10 cellular contexts compared by ENCODE assay signal in genomic region chr4:186144180-186144579, GRCh38. TPM values are rescaled to one million over a fixed set of nuclear protein-coding genes. Genes with fewer than 3 reads are reported as not detected.
DNase-seq lines count a peak whose midpoint lies in the region; ATAC-seq and TF ChIP-seq lines count a peak whose summit lies in the region.
"Had no signal": no experiment of that assay in that cellular context is flagged by ENCODE, and none has a peak within 500 bp of the region (broad histone marks: within the 10 kb centered on the region; RNA-seq: fewer than 3 reads in every experiment).

No MANE protein-coding gene starts in this region.

- H3K27me3 ChIP-seq in HCT116 (ENCODE audit: insufficient read depth, low read length) (peaks cover 4% of the 10 kb centered on the region; the same call in 1 of the 2 replicates), PC-9 (ENCODE audit: insufficient read depth, low read depth) (peaks cover 14% of the 10 kb centered on the region), duodenal mucosa (ENCODE audit: control insufficient read depth in 1 of 2, insufficient read depth in 2 of 2, low read length in 2 of 2) (no peaks in the 10 kb centered on the region), lung (ENCODE audit: control insufficient read depth, insufficient read depth) (no peaks in the 10 kb centered on the region), tibial artery (no peaks in the 10 kb centered on the region)

- CTCF ChIA-PET in HCT116 (lab: Charles Lee) (no interaction called here), PC-9 (lab: Charles Lee) (no interaction called here)

- TF ChIP-seq POLR2A in HCT116 (IDR thresholded peaks at IDR 0.05; ENCODE audit: borderline replicate concordance, extremely low read depth, insufficient read depth, insufficient read length), result no peak

- BruUV-seq in HCT116 (replicated peaks; lab: Mats Ljungman, UMichigan) (no TSS peak), PC-9 (replicated peaks; lab: Mats Ljungman, UMichigan) (no TSS peak)

- TF ChIP-seq RAD21 in HCT116 (IDR thresholded peaks at IDR 0.05; ENCODE audit: low read depth), result no peak

- POLR2A ChIA-PET in HCT116 (lab: Charles Lee) (no interaction called here), PC-9 (lab: Charles Lee; ENCODE audit: unreplicated experiment) (no interaction called here)

- H4K20me1 ChIP-seq in HCT116 (ENCODE audit: insufficient read depth) (no peaks in the 10 kb centered on the region), PC-9 (ENCODE audit: insufficient read depth) (no peaks in the 10 kb centered on the region)

- TF ChIP-seq CTCF in HCT116 (IDR thresholded peaks at IDR 0.05 in 2 of 3, conservative IDR thresholded peaks at IDR 0.05 in 1 of 3; ENCODE audit: borderline replicate concordance in 1 of 3, insufficient read depth in 1 of 3, low read depth in 2 of 3, low read length in 2 of 3), result no peak
- TF ChIP-seq CTCF in PC-9 (conservative IDR thresholded peaks at IDR 0.05), result no peak
- TF ChIP-seq CTCF in lung (IDR thresholded peaks at IDR 0.05; ENCODE audit: control extremely low read depth, extremely low read depth), result no peak
- peak in 1 of 2 experiments; percentile 36 for TF ChIP-seq CTCF in tibial artery (IDR thresholded peaks at IDR 0.05)

- peak overlapping the region; percentile 40; the same call in 1 of the 2 replicates for H3K9ac ChIP-seq in HCT116 (ENCODE audit: low read length)
- H3K9ac ChIP-seq in duodenal mucosa (ENCODE audit: low read depth in 1 of 2, low read length in 2 of 2), result peak overlapping the region; percentile 35 to 51

- peaks cover 6 to 17% of the 10 kb centered on the region in 2 experiments for H3K4me1 ChIP-seq in HCT116 (ENCODE audit: control insufficient read depth in 1 of 2, insufficient read depth in 2 of 2, low read length in 2 of 2)
- H3K4me1 ChIP-seq in PC-9 (replicated peaks; ENCODE audit: insufficient read depth), result no peaks in the 10 kb centered on the region
- H3K4me1 ChIP-seq in duodenal mucosa (ENCODE audit: control insufficient read depth in 1 of 2, insufficient read depth in 2 of 2, low read length in 2 of 2), result peaks cover 6 to 12% of the 10 kb centered on the region in 2 donors
- H3K4me1 ChIP-seq in lung (ENCODE audit: control insufficient read depth in 2 of 2, insufficient read depth in 2 of 2, low read length in 2 of 2), result no peaks in the 10 kb centered on the region
- peaks cover 0 to 14% (median 3%) of the 10 kb centered on the region in 4 donors for H3K4me1 ChIP-seq in tibial artery

- DNase-seq in activated CD4-positive, alpha-beta T cell treated with anti-CD3 and anti-CD28 coated beads for 48 hours, result peak; percentile 45
- DNase-seq in activated CD4-positive, alpha-beta T cell treated with anti-CD3 and anti-CD28 coated beads, Interleukin-2, amount 50 U/mL, for 4 hours, result no peak
- DNase-seq in HCT116 (ENCODE audit: low read depth, low spot score) (no peak), PC-9 (no peak), lung (ENCODE audit: low spot score) (no peak), tibial artery (peak in 1 of 2 donors; percentile 35), NCI-H2081 treated with DMSO at 0.1 percent for 48 hours (lab: John Stamatoyannopoulos, UW) (no peak)
- DNase-seq: naive B cell had no signal

- WGBS in lung, 2 donors, result 3 to 5% methylated on average over 19 of the region's 19 CpGs

- no peaks in the 10 kb centered on the region for H3K36me3 ChIP-seq in HCT116 (ENCODE audit: control insufficient read depth in 1 of 2, insufficient read depth in 2 of 2, low read length in 2 of 2)
- no peaks in the 10 kb centered on the region for H3K36me3 ChIP-seq in PC-9 (ENCODE audit: low read depth)
- no peaks in the 10 kb centered on the region for H3K36me3 ChIP-seq in duodenal mucosa (ENCODE audit: control insufficient read depth in 1 of 2, insufficient read depth in 2 of 2, low read length in 2 of 2)
- H3K36me3 ChIP-seq in lung (ENCODE audit: control insufficient read depth in 2 of 2, insufficient read depth in 2 of 2, low read length in 2 of 2), result no peaks in the 10 kb centered on the region
- H3K36me3 ChIP-seq in tibial artery, result no peaks in the 10 kb centered on the region

- RAD21 ChIA-PET in HCT116 (lab: Charles Lee; ENCODE audit: low non-redundant PET in 1 of 2, low total read pairs in 2 of 2, uncharacterized antibody in 2 of 2, unreplicated experiment in 2 of 2), result no interaction called here

- no peaks in the 10 kb centered on the region for H3K9me2 ChIP-seq in HCT116 (ENCODE audit: insufficient read depth)
- no peaks in the 10 kb centered on the region for H3K9me2 ChIP-seq in PC-9 (ENCODE audit: insufficient read depth)

- H3K27ac ChIP-seq in HCT116 (ENCODE audit: low read depth, low read length), result no peak overlapping the region
- no peak overlapping the region for H3K27ac ChIP-seq in PC-9
- H3K27ac ChIP-seq in duodenal mucosa (ENCODE audit: low read depth, low read length), result no peak overlapping the region
- H3K27ac ChIP-seq in lung (ENCODE audit: low read depth in 1 of 2, low read length in 1 of 2), result peak overlapping the region in 1 of 2 donors; percentile 92
- peak overlapping the region; percentile 82 to 84 for H3K27ac ChIP-seq in tibial artery

- H3K4me3 ChIP-seq in HCT116 (replicated peaks in 1 of 2; ENCODE audit: low read depth in 1 of 2, low read length in 2 of 2), result peak overlapping the region; percentile 41 to 57
- H3K4me3 ChIP-seq in PC-9, result no peak overlapping the region; the same call in 1 of the 2 replicates
- peak overlapping the region; percentile 63 to 75 for H3K4me3 ChIP-seq in duodenal mucosa (ENCODE audit: low read depth in 1 of 2, low read length in 2 of 2)
- H3K4me3 ChIP-seq in lung, result peak overlapping the region; percentile 60
- H3K4me3 ChIP-seq in tibial artery, result peak overlapping the region; percentile 62 to 65
- H3K4me3 ChIP-seq: GM12878 had no signal

- intact Hi-C loops in HCT116 (cut with micrococcal nuclease), result no loop called here
- intact Hi-C loops in PC-9 (cut with micrococcal nuclease; ENCODE audit: unreplicated experiment), result no loop called here
- intact Hi-C loops in tibial artery (cut with DNase I; ENCODE audit: low total_unique reads), result no loop called here

- H3K4me2 ChIP-seq in HCT116 (ENCODE audit: low read length) (peak overlapping the region; percentile 85), PC-9 (peak overlapping the region; percentile 59)

- H2AFZ ChIP-seq in HCT116 (ENCODE audit: low read depth, low read length, poor library complexity, severe bottlenecking) (no peak overlapping the region), PC-9 (no peak overlapping the region)

- ATAC-seq in HCT116 (peak; percentile 3; the same call in 1 of the 2 replicates), lung (ENCODE audit: insufficient read depth, low FRiP score) (peak; percentile 48)
- ATAC-seq: GM12878 had no signal

- no peaks in the 10 kb centered on the region for H3F3A ChIP-seq in PC-9 (ENCODE audit: insufficient read depth, low read depth)

- no peaks in the 10 kb centered on the region for H3K9me3 ChIP-seq in HCT116 (ENCODE audit: control insufficient read depth in 1 of 2, insufficient read depth in 1 of 2, low read depth in 1 of 2, low read length in 2 of 2)
- no peaks in the 10 kb centered on the region for H3K9me3 ChIP-seq in PC-9 (ENCODE audit: insufficient read depth, low read depth)
- no peaks in the 10 kb centered on the region for H3K9me3 ChIP-seq in duodenal mucosa (ENCODE audit: control insufficient read depth in 1 of 2, low read length in 2 of 2)
- H3K9me3 ChIP-seq in lung (ENCODE audit: control insufficient read depth in 2 of 2, insufficient read depth in 1 of 2, low read length in 1 of 2), result no peaks in the 10 kb centered on the region
- H3K9me3 ChIP-seq in tibial artery, result no peaks in the 10 kb centered on the region

- H3K79me2 ChIP-seq in HCT116 (ENCODE audit: insufficient read depth, low read length) (no peaks in the 10 kb centered on the region), PC-9 (ENCODE audit: low read depth) (no peaks in the 10 kb centered on the region)

TF ChIP-seq in HCT116, 20 proteins besides CTCF, POLR2A, EP300 and RAD21:
- TF ChIP-seq ZNF274 (IDR thresholded peaks at IDR 0.05; ENCODE audit: low read depth, low read length) (no peak), MAX (IDR thresholded peaks at IDR 0.05) (peak; percentile 31; the same call in 1 of the 2 replicates), POLR2AphosphoS5 (IDR thresholded peaks at IDR 0.05; ENCODE audit: low read depth, low read length) (no peak), EGR1 (IDR thresholded peaks at IDR 0.05; ENCODE audit: low read depth) (no peak)

RNA-seq across cellular contexts. Expression of gene FAM149A, which starts 39.7 kb away (rescaled TPM):
- 8.9 TPM for total RNA-seq in HCT116 (2021; ENCODE audit: unreplicated experiment)
- 6.6 and 9.3 TPM in 2 replicates for polyA plus RNA-seq in HCT116 (2012)
- total RNA-seq in PC-9 (2021), result 0.26 and 0.80 TPM in 2 replicates
- 10 to 100 TPM; 14.4 to 14.8 TPM for total RNA-seq in lung
- polyA plus RNA-seq in lung, result 10 to 100 TPM in 1 of 2 donors, 1 to 10 TPM in 1; 2.5 to 11.7 TPM

RNA-seq across cellular contexts. Expression of gene CYP4V2, which starts 47.2 kb away (rescaled TPM):
- total RNA-seq in HCT116 (2021; ENCODE audit: unreplicated experiment) (8.6 TPM), PC-9 (2021) (12.5 and 13.0 TPM in 2 replicates), lung (10 to 100 TPM; 28.5 to 36.2 TPM)
- 2.2 and 2.9 TPM in 2 replicates for polyA plus RNA-seq in HCT116 (2012)
- 10 to 100 TPM; 13.4 to 17.4 TPM for polyA plus RNA-seq in lung

Comparison
In these comparisons a context has a peak if more than half of its experiments do, and no peak if none do; other contexts are left out.
1. H3K27ac ChIP-seq: peak in tibial artery (2 of 2); none in HCT116 (single experiment), PC-9 (single experiment) and duodenal mucosa (single experiment).